Comparison of ENCODE assay signal across 36 cellular contexts in the genomic region with DNA sequence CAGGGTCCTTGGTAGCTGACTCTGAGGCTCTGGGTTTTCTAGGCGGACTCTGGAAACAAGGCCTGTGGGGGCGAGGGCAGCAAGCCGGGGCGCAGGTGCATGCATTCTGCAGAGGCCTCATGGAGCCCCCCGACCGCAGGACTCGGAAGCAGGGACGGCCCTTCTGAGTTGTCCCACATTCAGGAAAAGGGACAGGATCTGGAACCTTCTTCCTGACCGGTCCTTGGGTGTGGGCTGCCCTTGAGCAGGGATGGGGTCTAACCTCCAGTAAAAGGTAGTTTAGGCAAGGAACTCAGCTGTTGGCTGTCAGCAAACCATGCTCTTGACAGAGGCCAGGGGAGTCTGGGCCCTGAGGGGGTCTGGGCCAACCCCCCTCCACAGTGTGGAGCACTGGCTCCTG. TPM values are rescaled to one million over a fixed set of nuclear protein-coding genes. Genes with fewer than 3 reads are reported as not detected.
DNase-seq lines count a peak whose midpoint lies in the region; ATAC-seq and TF ChIP-seq lines count a peak whose summit lies in the region.
"Had no signal": no experiment of that assay in that cellular context is flagged by ENCODE, and none has a peak within 500 bp of the region (broad histone marks: within the 10 kb centered on the region; RNA-seq: fewer than 3 reads in every experiment).

No MANE protein-coding gene starts in this region.

- no peak overlapping the region for H3K4me3 Mint-ChIP-seq in WTC11
- H3K4me3 Mint-ChIP-seq: activated CD4-positive, alpha-beta T cell treated with anti-CD3 and anti-CD28 coated beads, Interleukin-2, amount 10 ng/mL, durations not matched to agents 24 days and 14 days; activated naive CD4-positive, alpha-beta T cell treated with anti-CD3 and anti-CD28 coated beads for 36 hours; activated T-cell treated with anti-CD3 and anti-CD28 coated beads, Interleukin-2, amount 50 U/mL, for 24 hours; HFFc6; immature natural killer cell; mesothelial cell of epicardium; naive B cell had no signal

- H3K27me3 Mint-ChIP-seq in WTC11 (ENCODE audit: low read depth) = no peaks in the 10 kb centered on the region
- H3K27me3 Mint-ChIP-seq: activated CD4-positive, alpha-beta T cell treated with anti-CD3 and anti-CD28 coated beads, Interleukin-2, amount 10 ng/mL, durations not matched to agents 24 days and 14 days had no signal

- H3K4me1 ChIP-seq in left ventricle myocardium inferior (no peaks in the 10 kb centered on the region), upper lobe of right lung (no peaks in the 10 kb centered on the region)
- H3K4me1 ChIP-seq: gastrocnemius medialis, Peyer's patch had no signal

- H3K4me1 Mint-ChIP-seq in WTC11 = peaks cover 7% of the 10 kb centered on the region; the same call in 1 of the 2 replicates
- H3K4me1 Mint-ChIP-seq: activated CD4-positive, alpha-beta T cell treated with anti-CD3 and anti-CD28 coated beads, Interleukin-2, amount 10 ng/mL, durations not matched to agents 24 days and 14 days; immature natural killer cell had no signal

- H3K36me3 ChIP-seq in left ventricle myocardium inferior (no peaks in the 10 kb centered on the region), upper lobe of right lung (no peaks in the 10 kb centered on the region)
- H3K36me3 ChIP-seq: brain microvascular endothelial cell, gastrocnemius medialis, Peyer's patch, SJSA1, thoracic aorta, WERI-Rb-1 had no signal

- H3K27ac ChIP-seq in left ventricle myocardium inferior (replicated peaks) = no peak overlapping the region
- H3K27ac ChIP-seq in upper lobe of right lung = no peak overlapping the region
- H3K27ac ChIP-seq: brain microvascular endothelial cell, gastrocnemius medialis, Peyer's patch, SJSA1, skin epidermis, thoracic aorta, WERI-Rb-1 had no signal

- intact Hi-C loops in left ventricle myocardium inferior (cut with micrococcal nuclease) = no loop called here
- intact Hi-C loops in Right ventricle myocardium superior (cut with DNase I) = no loop called here
- intact Hi-C loops in upper lobe of right lung (cut with DNase I) = no loop called here

- no peaks in the 10 kb centered on the region for H3K9me3 Mint-ChIP-seq in WTC11
- H3K9me3 Mint-ChIP-seq: activated CD4-positive, alpha-beta T cell treated with anti-CD3 and anti-CD28 coated beads, Interleukin-2, amount 10 ng/mL, durations not matched to agents 24 days and 14 days; activated naive CD4-positive, alpha-beta T cell treated with anti-CD3 and anti-CD28 coated beads for 36 hours; activated T-cell treated with anti-CD3 and anti-CD28 coated beads, Interleukin-2, amount 50 U/mL, for 24 hours; HFFc6; immature natural killer cell; mesothelial cell of epicardium; naive B cell had no signal

- H3K27me3 ChIP-seq in left ventricle myocardium inferior (ENCODE audit: low read depth) = peaks cover 27% of the 10 kb centered on the region
- H3K27me3 ChIP-seq in upper lobe of right lung = no peaks in the 10 kb centered on the region
- H3K27me3 ChIP-seq: brain microvascular endothelial cell, Peyer's patch, SJSA1 had no signal

- ATAC-seq in Right ventricle myocardium superior (ENCODE audit: poor library complexity) (no peak), WTC11 (no peak), omental fat pad (ENCODE audit: low FRiP score) (no peak), upper lobe of right lung (no peak)
- ATAC-seq: gastrocnemius medialis, GM12878, left lobe of liver had no signal

- DNase-seq in left ventricle myocardium inferior (peak; percentile 12), Right ventricle myocardium superior (no peak), WTC11 (ENCODE audit: low spot score) (peak; percentile 4), omental fat pad (ENCODE audit: low spot score) (peak; percentile 17), upper lobe of right lung (peak; percentile 47), SIG-M5 (lab: John Stamatoyannopoulos, UW) (no peak), cortex of kidney (lab: John Stamatoyannopoulos, UW) (no peak)
- DNase-seq: ACHN; activated CD4-positive, alpha-beta T cell treated with anti-CD3 and anti-CD28 coated beads, Interleukin-2, amount 10 ng/mL, durations not matched to agents 24 days and 14 days; activated T-cell treated with anti-CD3 and anti-CD28 coated beads, Interleukin-2, amount 50 U/mL, for 24 hours; amniotic stem cell; brain microvascular endothelial cell; DMS153; GOT3; HFFc6; hippocampal formation; immature natural killer cell; naive B cell; NCI-H1048; NCI-H1694; NCI-H446; NCI-H774; nucleus accumbens; stimulated activated naive CD4-positive, alpha-beta T cell treated with Interleukin-2 at 50 U/mL for 16 hours; T1000; WERI-Rb-1 had no signal

- H3K4me3 ChIP-seq in left ventricle myocardium inferior (no peak overlapping the region), upper lobe of right lung (no peak overlapping the region)
- H3K4me3 ChIP-seq: gastrocnemius medialis, GM12878, Peyer's patch, SJSA1, skin epidermis, thoracic aorta had no signal

- POLR2A ChIA-PET in WTC11 (lab: Charles Lee) = no interaction called here

- no peaks in the 10 kb centered on the region for H3K9me3 ChIP-seq in left ventricle myocardium inferior (replicated peaks)
- H3K9me3 ChIP-seq in upper lobe of right lung = no peaks in the 10 kb centered on the region
- H3K9me3 ChIP-seq: gastrocnemius medialis, Peyer's patch, SJSA1, thoracic aorta had no signal

- CTCF ChIA-PET in WTC11 (lab: Charles Lee) = no interaction called here

- no peak for TF ChIP-seq CTCF in left ventricle myocardium inferior (IDR thresholded peaks at IDR 0.05; ENCODE audit: borderline replicate concordance)
- TF ChIP-seq CTCF in WTC11 (IDR thresholded peaks at IDR 0.05) = no peak
- TF ChIP-seq CTCF in omental fat pad (IDR thresholded peaks at IDR 0.05) = no peak
- no peak for TF ChIP-seq CTCF in upper lobe of right lung (IDR thresholded peaks at IDR 0.05)

- H3K27ac Mint-ChIP-seq in WTC11 = no peak overlapping the region
- H3K27ac Mint-ChIP-seq: activated CD4-positive, alpha-beta T cell treated with anti-CD3 and anti-CD28 coated beads, Interleukin-2, amount 10 ng/mL, durations not matched to agents 24 days and 14 days; activated naive CD4-positive, alpha-beta T cell treated with anti-CD3 and anti-CD28 coated beads for 36 hours; activated T-cell treated with anti-CD3 and anti-CD28 coated beads, Interleukin-2, amount 50 U/mL, for 24 hours; HFFc6; immature natural killer cell; mesothelial cell of epicardium; naive B cell had no signal

- H3K36me3 Mint-ChIP-seq in WTC11 = no peaks in the 10 kb centered on the region
- H3K36me3 Mint-ChIP-seq: immature natural killer cell, mesothelial cell of epicardium, naive B cell had no signal

TF ChIP-seq in WTC11, 78 proteins besides CTCF, POLR2A, EP300 and RAD21:
- no peak for TF ChIP-seq ZNF232 (CRISPR knock-in tag; IDR thresholded peaks at IDR 0.05)

RNA-seq across cellular contexts. Expression of a gene that starts 7.4 kb away (rescaled TPM):
- total RNA-seq in left ventricle myocardium inferior (13.9 TPM), Right ventricle myocardium superior (12.7 TPM), WTC11 (2021) (13.5 to 17.7 TPM (median 16.4 TPM) in 3 replicates), omental fat pad (10 to 100 TPM; 13.3 to 55.0 (median 27.0) TPM), upper lobe of right lung (37.8 TPM)
- total RNA-seq: activated CD4-positive, alpha-beta T cell treated with anti-CD3 and anti-CD28 coated beads, Interleukin-2, amount 10 ng/mL, durations not matched to agents 24 days and 14 days; activated CD8-positive, alpha-beta memory T cell treated with anti-CD3 and anti-CD28 coated beads for 36 hours had no signal

Comparison
In these comparisons a context has a peak if more than half of its experiments do, and no peak if none do; other contexts are left out.
1. DNase-seq: peak in left ventricle myocardium inferior (single experiment), WTC11 (single experiment), omental fat pad (single experiment) and upper lobe of right lung (single experiment); none in Right ventricle myocardium superior (single experiment), SIG-M5 (single experiment) and cortex of kidney (single experiment).